ENCODE assay signal across 8 cellular contexts in the genomic region with DNA sequence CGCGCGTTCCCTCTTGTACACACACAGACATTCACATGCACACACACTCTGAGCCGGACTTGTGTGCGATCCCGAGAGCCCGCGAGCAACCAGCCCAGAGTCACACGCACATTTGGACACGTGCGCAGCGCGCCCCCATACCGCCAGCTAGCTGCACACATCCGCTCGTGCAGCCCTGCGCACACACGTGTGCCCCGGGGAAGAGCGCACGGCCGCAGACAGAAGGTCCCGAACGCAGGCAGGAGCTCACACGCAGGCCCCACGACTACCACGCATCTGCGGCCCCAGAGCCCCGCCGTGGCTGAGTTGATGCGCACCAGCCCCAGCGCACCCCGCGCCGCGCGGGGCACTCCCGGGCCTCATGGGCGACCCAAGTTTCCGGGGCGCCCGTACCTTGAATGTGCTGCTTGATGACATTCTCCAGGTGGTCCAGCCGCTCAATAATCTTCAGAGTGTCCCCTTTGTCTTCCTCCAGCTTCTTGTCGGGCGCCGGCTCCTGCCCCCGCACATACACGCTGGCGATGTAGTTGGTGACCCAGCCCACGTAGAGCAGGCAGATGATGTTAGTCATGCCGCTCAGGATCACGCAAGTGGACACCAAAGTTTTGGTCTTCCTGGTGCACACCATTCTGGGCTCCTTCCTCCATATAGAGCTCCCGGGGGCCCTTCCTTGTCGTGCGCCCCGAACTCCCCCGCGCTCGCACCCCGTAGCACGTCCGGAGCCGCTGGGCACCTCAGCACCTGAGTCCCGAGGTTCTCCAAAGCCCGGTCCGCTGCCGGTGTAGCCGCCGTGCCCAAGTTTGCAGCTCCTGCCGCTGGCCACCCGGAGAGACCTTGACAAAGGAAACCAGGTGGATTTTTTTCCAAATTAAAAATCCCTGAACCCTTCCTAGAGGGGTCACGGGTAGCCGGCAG. TPM values are rescaled to one million over a fixed set of nuclear protein-coding genes. Genes with fewer than 3 reads are reported as not detected.
A peak's percentile ranks its signal among the peaks of the same experiment; 100 is the strongest.
DNase-seq lines count a peak whose midpoint lies in the region; ATAC-seq and TF ChIP-seq lines count a peak whose summit lies in the region.

No MANE protein-coding gene starts in this region.

- 0 to 2% methylated on average over 3 to 35 of the region's 73 CpGs for WGBS in gastroesophageal sphincter (ENCODE audit: low coverage in 1 of 2), 2 donors
- WGBS in ovary, 3 donors, result 0 to 2% (median 0%) methylated on average over 67 to 73 of the region's 73 CpGs

- H3K36me3 ChIP-seq in Caco-2 (ENCODE audit: control insufficient read depth, insufficient read depth, low read length), result no peaks in the 10 kb centered on the region
- H3K36me3 ChIP-seq in gastroesophageal sphincter, result no peaks in the 10 kb centered on the region
- H3K36me3 ChIP-seq in ovary, result no peaks in the 10 kb centered on the region

- H3K27me3 Mint-ChIP-seq in Caco-2 (ENCODE audit: insufficient read depth, unreplicated experiment), result peaks cover 22% of the 10 kb centered on the region

- POLR2A ChIA-PET in Caco-2 (lab: Charles Lee), result no interaction called here

- peak; percentile 30 for TF ChIP-seq POLR2A in GM19099 (IDR thresholded peaks at IDR 0.05; ENCODE audit: extremely low read depth, insufficient read length, low read depth)
- peak in 1 of 2 donors; percentile 14 for TF ChIP-seq POLR2A in gastroesophageal sphincter (IDR thresholded peaks at IDR 0.05)
- TF ChIP-seq POLR2A in ovary (IDR thresholded peaks at IDR 0.05), result no peak

- H3K9me3 ChIP-seq in Caco-2, result no peaks in the 10 kb centered on the region
- no peaks in the 10 kb centered on the region for H3K9me3 ChIP-seq in gastroesophageal sphincter
- H3K9me3 ChIP-seq in ovary, result no peaks in the 10 kb centered on the region

- intact Hi-C loops in Caco-2 (cut with micrococcal nuclease; ENCODE audit: unreplicated experiment) (no loop called here), ovary (cut with DNase I) (no loop called here)

- no peak for ATAC-seq in gastroesophageal sphincter
- ATAC-seq in GM18858 (IDR thresholded peaks at IDR 0.05; ENCODE audit: unreplicated experiment), result no peak

- H3K4me3 ChIP-seq in Caco-2 (ENCODE audit: low read depth, low read length) (peak overlapping the region; percentile 44), gastroesophageal sphincter (peak overlapping the region; percentile 46 to 73), ovary (peak overlapping the region; percentile 64)
- H3K4me3 ChIP-seq in Jurkat, Clone E6-1 (ENCODE audit: low read length), result peak overlapping the region; percentile 80

- no peaks in the 10 kb centered on the region for H3K36me3 Mint-ChIP-seq in Caco-2 (ENCODE audit: insufficient read depth, unreplicated experiment)

- H3K4me1 ChIP-seq in Caco-2 (peaks cover 18% of the 10 kb centered on the region; the same call in 1 of the 2 replicates), gastroesophageal sphincter (peaks cover 0 to 74% (median 9%) of the 10 kb centered on the region in 3 donors), ovary (ENCODE audit: insufficient read depth) (peaks cover 13% of the 10 kb centered on the region)

- H3K27ac Mint-ChIP-seq in Caco-2 (ENCODE audit: unreplicated experiment), result no peak overlapping the region

- DNase-seq in Caco-2, result peak in 1 of 2 experiments; percentile 19
- DNase-seq in Jurkat, Clone E6-1 (ENCODE audit: low read depth, low spot score), result peak; percentile 44
- peak; percentile 69 for DNase-seq in activated CD8-positive, alpha-beta memory T cell treated with anti-CD3 and anti-CD28 coated beads, Interleukin-2, amount 50 U/mL, for 48 hours
- peak; percentile 22 to 63 (median 37) for DNase-seq in ovary
- DNase-seq in OCI-M1 (lab: John Stamatoyannopoulos, UW), result no peak

- H3K27me3 ChIP-seq in Caco-2 (replicated peaks; ENCODE audit: control insufficient read depth, insufficient read depth, low read length), result peaks cover 12% of the 10 kb centered on the region
- no peaks in the 10 kb centered on the region for H3K27me3 ChIP-seq in gastroesophageal sphincter
- H3K27me3 ChIP-seq in ovary, result no peaks in the 10 kb centered on the region

- H3K9me3 Mint-ChIP-seq in Caco-2 (ENCODE audit: unreplicated experiment), result no peaks in the 10 kb centered on the region

- H3K27ac ChIP-seq in gastroesophageal sphincter (peak overlapping the region in 3 of 4 donors; percentile 82 to 87 (median 86)), ovary (no peak overlapping the region)

- no TSS peak for BruUV-seq in Caco-2 (replicated peaks; lab: Mats Ljungman, UMichigan)

- peak in 1 of 2 experiments; percentile 8 for TF ChIP-seq CTCF in Caco-2 (IDR thresholded peaks at IDR 0.05; ENCODE audit: insufficient read depth in 1 of 2, low read depth in 1 of 2, low read length in 1 of 2, severe bottlenecking in 1 of 2, unreplicated experiment in 1 of 2)
- peak in 1 of 4 experiments; percentile 56 for TF ChIP-seq CTCF in gastroesophageal sphincter (IDR thresholded peaks at IDR 0.05)
- TF ChIP-seq CTCF in ovary (IDR thresholded peaks at IDR 0.05), result peak in 2 of 3 donors; percentile 15 to 17

- peak overlapping the region; percentile 77 for H3K4me3 Mint-ChIP-seq in Caco-2 (ENCODE audit: unreplicated experiment)

- TF ChIP-seq EP300 in gastroesophageal sphincter (IDR thresholded peaks at IDR 0.05), result no peak
- no peak for TF ChIP-seq EP300 in ovary (IDR thresholded peaks at IDR 0.05)

- CTCF ChIA-PET in Caco-2 (lab: Charles Lee), result interaction anchor here (0.6 to 1.2 kb wide), 7 partner anchors 12 to 1276 kb away, joined by 3 to 5 read pairs (median 3); no protein-coding TSS in a partner anchor

- H3K4me1 Mint-ChIP-seq in Caco-2 (ENCODE audit: low read depth, unreplicated experiment), result peaks cover 8% of the 10 kb centered on the region

RNA-seq across cellular contexts. Expression of gene GALNT18, which starts 0.6 kb away (rescaled TPM):
- total RNA-seq in Caco-2 (2022) (0.43 and 0.97 TPM in 2 replicates), gastroesophageal sphincter (10 to 100 TPM; 16.0 to 65.6 (median 35.2) TPM), ovary (10 to 100 TPM in 2 of 7 donors, 1 to 10 TPM in 5; 3.0 to 12.3 (median 7.0) TPM)
- polyA plus RNA-seq in Jurkat, Clone E6-1 (2012; ENCODE audit: insufficient read depth, insufficient read length), result 15.7 TPM
- 10 to 100 TPM in 1 of 2 donors, 1 to 10 TPM in 1; 7.7 to 13.2 TPM for polyA plus RNA-seq in ovary

Comparison
In these comparisons a context has a peak if more than half of its experiments do, and no peak if none do; other contexts are left out.
1. H3K27ac ChIP-seq: peak in gastroesophageal sphincter (3 of 4); none in ovary (0 of 2).
2. Peak in every context shown above with its lines, with median percentiles within 50 percentile points of each other: H3K4me3 ChIP-seq.